ENCODE assay signal across 8 cellular contexts in the genomic region with DNA sequence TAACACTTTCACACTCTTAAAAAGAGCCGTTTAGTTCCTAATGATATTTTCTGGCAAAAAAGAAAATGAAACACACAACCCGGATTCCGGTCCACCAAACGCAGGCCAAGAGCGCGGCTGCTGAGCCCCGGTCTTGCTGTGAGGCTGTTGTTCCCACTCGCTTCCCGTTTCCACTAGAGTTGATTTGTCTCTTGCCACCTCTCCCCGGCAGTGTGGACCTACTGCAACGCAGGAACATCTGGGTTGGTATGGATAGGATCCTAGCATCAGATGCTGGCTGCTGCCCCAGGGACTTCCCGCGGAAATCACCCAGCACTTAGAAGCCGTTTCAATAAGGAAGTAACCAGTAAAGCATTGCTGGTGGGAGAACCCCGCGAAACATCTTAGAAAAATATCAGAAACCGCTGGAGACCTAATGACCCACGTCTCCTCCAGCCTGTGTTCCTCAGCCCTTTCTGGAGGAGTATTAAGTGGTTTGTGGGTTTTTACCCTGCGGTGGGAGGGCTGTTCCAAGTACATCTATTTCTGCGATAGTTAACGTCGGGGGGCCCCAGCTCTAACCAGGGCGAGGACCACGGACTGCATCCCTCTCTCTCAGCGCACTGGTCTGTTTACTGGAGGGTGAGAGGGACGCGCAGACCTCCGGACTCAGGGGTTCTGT. TPM values are rescaled to one million over a fixed set of nuclear protein-coding genes. Genes with fewer than 3 reads are reported as not detected.
A peak's percentile ranks its signal among the peaks of the same experiment; 100 is the strongest.
DNase-seq lines count a peak whose midpoint lies in the region; FAIRE-seq and TF ChIP-seq lines count a peak whose summit lies in the region.

No MANE protein-coding gene starts in this region.

- intact Hi-C loops in testis (cut with DNase I; ENCODE audit: low total_unique reads) = no loop called here

- TF ChIP-seq CTCF in HFFc6 (IDR thresholded peaks at IDR 0.05) (no peak), fibroblast of pulmonary artery (IDR thresholded peaks at IDR 0.05; ENCODE audit: low read length, missing control alignments) (no peak), testis (IDR thresholded peaks at IDR 0.05) (no peak)

- H3K4me1 Mint-ChIP-seq in HFFc6 (ENCODE audit: low read depth) = peaks cover 59% of the 10 kb centered on the region

- peaks cover 2% of the 10 kb centered on the region; the same call in 1 of the 2 replicates for H3K27me3 Mint-ChIP-seq in HFFc6 (ENCODE audit: insufficient read depth)

- no peak for FAIRE-seq in GM12891 (lab: Jason Lieb, UNC)

- H3K4me1 ChIP-seq in testis = peaks cover 5% of the 10 kb centered on the region

- peak overlapping the region; percentile 64 for H3K4me3 ChIP-seq in fibroblast of pulmonary artery (replicated peaks; ENCODE audit: low read depth, low read length)
- peak overlapping the region; percentile 47 to 66 for H3K4me3 ChIP-seq in testis

- DNase-seq in GM12891 (ENCODE audit: insufficient read length, low spot score) = peak; percentile 35
- peak; percentile 11 for DNase-seq in HFFc6
- peak; percentile 15 for DNase-seq in NCI-H2227 treated with DMSO at 0.1 percent for 48 hours (lab: John Stamatoyannopoulos, UW)
- peak; percentile 46 for DNase-seq in activated T-cell treated with anti-CD3 and anti-CD28 coated beads for 4 hours
- DNase-seq in fibroblast of pulmonary artery (ENCODE audit: low read depth) = peak; percentile 52
- peak in 39 of 56 donors; percentile 10 to 79 (median 55) for DNase-seq in nucleus accumbens (lab: John Stamatoyannopoulos, UW)
- DNase-seq in testis = peak; percentile 36
- no peak for DNase-seq in NCI-H526 (lab: John Stamatoyannopoulos, UW)

- no peaks in the 10 kb centered on the region for H3K36me3 ChIP-seq in testis (ENCODE audit: low read depth, missing control alignments)

- no peaks in the 10 kb centered on the region for H3K27me3 ChIP-seq in testis

- H3K27ac ChIP-seq in testis = no peak overlapping the region

- H3K36me3 Mint-ChIP-seq in HFFc6 (ENCODE audit: low read depth) = peaks cover 29% of the 10 kb centered on the region

- H3K27ac Mint-ChIP-seq in HFFc6 = peak overlapping the region; percentile 84

- H3K9me3 Mint-ChIP-seq in HFFc6 = no peaks in the 10 kb centered on the region

- peak; percentile 89 for TF ChIP-seq POLR2A in GM12891 (IDR thresholded peaks at IDR 0.05; ENCODE audit: low read depth, low read length)
- TF ChIP-seq POLR2A in testis (IDR thresholded peaks at IDR 0.05) = no peak

- WGBS in testis, 2 donors = 0 to 2% methylated on average over 28 of the region's 28 CpGs

- peak overlapping the region; percentile 97 for H3K4me3 Mint-ChIP-seq in HFFc6

- no peaks in the 10 kb centered on the region for H3K9me3 ChIP-seq in testis

TF ChIP-seq in GM12891, 5 proteins besides CTCF, POLR2A, EP300 and RAD21:
- TF ChIP-seq PAX5 (IDR thresholded peaks at IDR 0.05; ENCODE audit: insufficient read depth, low read length, severe bottlenecking) (no peak), POLR2AphosphoS5 (IDR thresholded peaks at IDR 0.05; ENCODE audit: low read depth, low read length) (peak; percentile 83), POU2F2 (IDR thresholded peaks at IDR 0.05; ENCODE audit: low read depth, low read length) (no peak), TAF1 (IDR thresholded peaks at IDR 0.05; ENCODE audit: low read depth, low read length) (peak; percentile 71), SPI1 (IDR thresholded peaks at IDR 0.05; ENCODE audit: low read depth, low read length) (0 out of 2 replicates have a peak, but pooled peaks have one; percentile 24)
TF ChIP-seq in GM12891: peak in this region for 3.

RNA-seq across cellular contexts. Expression of a gene that starts 0.9 kb away (rescaled TPM):
- 43.7 TPM for polyA plus RNA-seq in GM12891 (2012; ENCODE audit: low read depth, missing spikeins)
- total RNA-seq in HFFc6 (2021; fragmentation: NEBNext Ultra II Directional; extraction: Animal tissue kit (Norgen Biotek cat#: 25700)) = 10 to 100 TPM; 61.1 to 78.8 (median 75.8) TPM
- 10 to 100 TPM; 11.4 to 20.2 TPM for total RNA-seq in testis
- 2.9 TPM for polyA plus RNA-seq in testis (ENCODE audit: insufficient read depth, low read depth, low replicate concordance)

Comparison
In these comparisons a context has a peak if more than half of its experiments do, and no peak if none do; other contexts are left out.
1. DNase-seq: peak in GM12891 (single experiment), HFFc6 (single experiment), NCI-H2227 treated with DMSO at 0.1 percent for 48 hours (single experiment), activated T-cell treated with anti-CD3 and anti-CD28 coated beads for 4 hours (single experiment), fibroblast of pulmonary artery (single experiment), nucleus accumbens (39 of 56) and testis (single experiment); none in NCI-H526 (0 of 2).